Comparison of ENCODE assay signal across 1 cellular context in genomic region chr3:55688154-55688553, GRCh38.
TF ChIP-seq lines count a peak whose summit lies in the region.

No MANE protein-coding gene starts in this region.

TF ChIP-seq in SK-N-SH treated with all-trans-retinoic acid at 6 μM for 48 hours, 23 proteins besides CTCF, POLR2A, EP300 and RAD21 (continued from another document):
- TF ChIP-seq OSR1 (CRISPR knock-in tag; IDR thresholded peaks at IDR 0.05), result no peak
- no peak for TF ChIP-seq PPARA (CRISPR knock-in tag; IDR thresholded peaks at IDR 0.05; ENCODE audit: borderline replicate concordance)
- TF ChIP-seq TCF4 (CRISPR knock-in tag; IDR thresholded peaks at IDR 0.05; ENCODE audit: borderline replicate concordance), result no peak
- TF ChIP-seq CREB5 (CRISPR knock-in tag; IDR thresholded peaks at IDR 0.05; ENCODE audit: low read depth), result no peak
- TF ChIP-seq GLIS3 (CRISPR knock-in tag; IDR thresholded peaks at IDR 0.05), result no peak
- no peak for TF ChIP-seq ARNTL (CRISPR knock-in tag; IDR thresholded peaks at IDR 0.05; ENCODE audit: borderline replicate concordance, low read depth)
